Comparison of ENCODE assay signal across 1 cellular context in genomic region chr1:171532520-171532919, GRCh38.
A peak's percentile ranks its signal among the peaks of the same experiment; 100 is the strongest.
TF ChIP-seq lines count a peak whose summit lies in the region.

No MANE protein-coding gene starts in this region.

TF ChIP-seq in K562, 482 proteins besides CTCF, POLR2A, EP300 and RAD21:
- no peak for TF ChIP-seq TFE3 (CRISPR knock-in tag; IDR thresholded peaks at IDR 0.05)
- 0 out of 2 replicates have a peak, but pooled peaks have one; percentile 26 for TF ChIP-seq LARP7 (IDR thresholded peaks at IDR 0.05)
- peak; percentile 38; the same call in 1 of the 2 replicates for TF ChIP-seq ZNF512 (tag; IDR thresholded peaks at IDR 0.05)
- no peak for TF ChIP-seq ATF3 (IDR thresholded peaks at IDR 0.05)
- TF ChIP-seq ATF3 (CRISPR knock-in tag; conservative IDR thresholded peaks at IDR 0.05) = no peak
- no peak for TF ChIP-seq HNRNPLL (IDR thresholded peaks at IDR 0.05; ENCODE audit: low read depth, low read length, poor library complexity, severe bottlenecking)
- TF ChIP-seq ZNF696 (CRISPR knock-in tag; conservative IDR thresholded peaks at IDR 0.05) = no peak
- TF ChIP-seq POLR2B (IDR thresholded peaks at IDR 0.05; ENCODE audit: low read depth, partially characterized antibody) = peak; percentile 29
- TF ChIP-seq FOXK2 (conservative IDR thresholded peaks at IDR 0.05 in 1 of 2, IDR thresholded peaks at IDR 0.05 in 1 of 2; ENCODE audit: low read depth in 2 of 2) = no peak
- TF ChIP-seq NCOA6 (IDR thresholded peaks at IDR 0.05) = no peak
- TF ChIP-seq OTX1 (CRISPR knock-in tag; IDR thresholded peaks at IDR 0.05) = 0 out of 2 replicates have a peak, but pooled peaks have one; percentile 8
- peak; percentile 33; the same call in 1 of the 2 replicates for TF ChIP-seq SUPT5H (IDR thresholded peaks at IDR 0.05)
